In genomic region chr1:213017447-213018273, GRCh38 we compare ENCODE assay signal across 20 cellular contexts.
"Had no signal": no experiment of that assay in that cellular context is flagged by ENCODE, and none has a peak within 500 bp of the region (broad histone marks: within the 10 kb centered on the region; RNA-seq: fewer than 3 reads in every experiment).

No MANE protein-coding gene starts in this region.

- FAIRE-seq: bronchial epithelial cell, small intestine had no signal

- H2AFZ ChIP-seq: parathyroid adenoma had no signal

- H3K9ac ChIP-seq: parathyroid adenoma had no signal

- H3K36me3 ChIP-seq: adrenal gland, thoracic aorta had no signal

- H3K9me3 Mint-ChIP-seq: activated naive CD4-positive, alpha-beta T cell treated with anti-CD3 and anti-CD28 coated beads, Interleukin-2, amount 50 U/mL, for 24 hours; activated T-cell treated with anti-CD3 and anti-CD28 coated beads, Interleukin-2, amount 50 U/mL, for 4 hours; naive thymus-derived CD8-positive, alpha-beta T cell; T-helper 2 cell treated with Interferon-gamma antibody and Interleukin-4, amounts not matched to agents 5 μg/mL and 100 μg/mL, for 36 hours had no signal

- H3K27me3 Mint-ChIP-seq: activated naive CD4-positive, alpha-beta T cell treated with anti-CD3 and anti-CD28 coated beads, Interleukin-2, amount 50 U/mL, for 24 hours had no signal

- H3K79me2 ChIP-seq: parathyroid adenoma had no signal

- H3K4me3 Mint-ChIP-seq: activated T-cell treated with anti-CD3 and anti-CD28 coated beads, Interleukin-2, amount 50 U/mL, for 4 hours; T-helper 2 cell treated with Interferon-gamma antibody and Interleukin-4, amounts not matched to agents 5 μg/mL and 100 μg/mL, for 36 hours had no signal

- ATAC-seq: activated T-cell treated with anti-CD3 and anti-CD28 coated beads, Interleukin-2, amount 50 U/mL, for 4 hours; esophagus mucosa; naive thymus-derived CD8-positive, alpha-beta T cell; right lobe of liver; upper lobe of right lung had no signal

- H3K27me3 ChIP-seq: adrenal gland, neutrophil, right lobe of liver, upper lobe of right lung had no signal

- H3K36me3 Mint-ChIP-seq: activated naive CD4-positive, alpha-beta T cell treated with anti-CD3 and anti-CD28 coated beads, Interleukin-2, amount 50 U/mL, for 24 hours had no signal

- H3K4me3 ChIP-seq: adrenal gland, right lobe of liver, thoracic aorta, upper lobe of right lung had no signal

- DNase-seq: activated CD4-positive, alpha-beta T cell treated with anti-CD3 and anti-CD28 coated beads, Interleukin-2, amount 50 U/mL, for 1 hour; activated CD8-positive, alpha-beta memory T cell treated with anti-CD3 and anti-CD28 coated beads, Interleukin-2, amount 50 U/mL, for 4 hours; activated effector memory CD4-positive, alpha-beta T cell treated with anti-CD3 and anti-CD28 coated beads, Interleukin-2, amount 50 U/mL, for 16 hours; activated T-cell treated with anti-CD3 and anti-CD28 coated beads, Interleukin-2, amount 50 U/mL, for 4 hours; adrenal gland; cerebellar nuclear complex; cortex of kidney; mesendoderm; naive thymus-derived CD8-positive, alpha-beta T cell; right lobe of liver; small intestine; stimulated activated CD4-positive, alpha-beta T cell treated with anti-CD3 and anti-CD28 coated beads, Interleukin-4, amount 100 ng/mL, for 1 hour; upper lobe of right lung had no signal

- H3K27ac Mint-ChIP-seq: activated naive CD4-positive, alpha-beta T cell treated with anti-CD3 and anti-CD28 coated beads, Interleukin-2, amount 50 U/mL, for 24 hours; T-helper 2 cell treated with Interferon-gamma antibody and Interleukin-4, amounts not matched to agents 5 μg/mL and 100 μg/mL, for 36 hours had no signal

- H3K27ac ChIP-seq: adrenal gland, neutrophil, parathyroid adenoma, right lobe of liver, thoracic aorta, upper lobe of right lung had no signal

- H3K9me3 ChIP-seq: adrenal gland, neutrophil, right lobe of liver, thoracic aorta, upper lobe of right lung had no signal
